Comparison of ENCODE assay signal across 9 cellular contexts in genomic region chr2:46849741-46850474, GRCh38.
DNase-seq lines count a peak whose midpoint lies in the region; ATAC-seq and TF ChIP-seq lines count a peak whose summit lies in the region.
"Had no signal": no experiment of that assay in that cellular context is flagged by ENCODE, and none has a peak within 500 bp of the region (broad histone marks: within the 10 kb centered on the region; RNA-seq: fewer than 3 reads in every experiment).

No MANE protein-coding gene starts in this region.

- no peak overlapping the region for H3K9ac ChIP-seq in rectal smooth muscle tissue (ENCODE audit: low read length)

- H3K36me3 Mint-ChIP-seq in CD8-positive, alpha-beta T cell: no peaks in the 10 kb centered on the region

- no peaks in the 10 kb centered on the region for H3K4me1 Mint-ChIP-seq in CD8-positive, alpha-beta T cell (ENCODE audit: low read depth)

- no peaks in the 10 kb centered on the region for H3K9me3 Mint-ChIP-seq in CD8-positive, alpha-beta T cell

- H3K4me1 ChIP-seq in cardiac muscle cell (ENCODE audit: low read depth) (peaks cover 8% of the 10 kb centered on the region), rectal smooth muscle tissue (ENCODE audit: control insufficient read depth, insufficient read depth, low read length) (peaks cover 68% of the 10 kb centered on the region)
- H3K4me1 ChIP-seq in CD8-positive, alpha-beta T cell (ENCODE audit: insufficient read depth, low read length): no peaks in the 10 kb centered on the region

- peak overlapping the region; percentile 13 for H3K4me3 ChIP-seq in WI38 (ENCODE audit: low read depth, low read length)
- no peak overlapping the region for H3K4me3 ChIP-seq in cardiac muscle cell
- no peak overlapping the region for H3K4me3 ChIP-seq in rectal smooth muscle tissue (ENCODE audit: low read length)
- no peak overlapping the region for H3K4me3 ChIP-seq in CD8-positive, alpha-beta T cell (ENCODE audit: low read depth, low read length)

- POLR2A ChIA-PET in CD8-positive, alpha-beta T cell (lab: Charles Lee): no interaction called here

- TF ChIP-seq CTCF in WI38 (IDR thresholded peaks at IDR 0.05; ENCODE audit: low read depth, low read length): no peak
- no peak for TF ChIP-seq CTCF in cardiac muscle cell (IDR thresholded peaks at IDR 0.05; ENCODE audit: low read depth, low read length)
- TF ChIP-seq CTCF in CD8-positive, alpha-beta T cell (IDR thresholded peaks at IDR 0.05): no peak

- peak; percentile 26 for DNase-seq in DMS53 (lab: John Stamatoyannopoulos, UW)
- DNase-seq in cardiac muscle cell (ENCODE audit: low read depth in 1 of 2, low spot score in 1 of 2): peak; percentile 47 to 94
- DNase-seq in CD8-positive, alpha-beta T cell: no peak
- DNase-seq in NCI-H748 (lab: John Stamatoyannopoulos, UW; ENCODE audit: unreplicated experiment): no peak
- DNase-seq: DMS153 had no signal

- CTCF ChIA-PET in CD8-positive, alpha-beta T cell (lab: Charles Lee): no interaction called here

- H3K9me3 ChIP-seq in cardiac muscle cell (ENCODE audit: low read depth): no peaks in the 10 kb centered on the region
- no peaks in the 10 kb centered on the region for H3K9me3 ChIP-seq in CD8-positive, alpha-beta T cell (ENCODE audit: low read length)

- intact Hi-C loops in CD8-positive, alpha-beta T cell (cut with DNase I, micrococcal nuclease): no loop called here

- H3K27me3 ChIP-seq in cardiac muscle cell (no peaks in the 10 kb centered on the region), rectal smooth muscle tissue (ENCODE audit: control insufficient read depth, insufficient read depth, low read length) (no peaks in the 10 kb centered on the region)
- H3K27me3 ChIP-seq in CD8-positive, alpha-beta T cell (ENCODE audit: insufficient read depth, low read length): no peaks in the 10 kb centered on the region

- H3K36me3 ChIP-seq in cardiac muscle cell (no peaks in the 10 kb centered on the region), rectal smooth muscle tissue (ENCODE audit: control insufficient read depth, insufficient read depth, low read length) (no peaks in the 10 kb centered on the region)
- H3K36me3 ChIP-seq in CD8-positive, alpha-beta T cell (ENCODE audit: insufficient read depth, low read length): no peaks in the 10 kb centered on the region

- no peak overlapping the region for H3K27ac Mint-ChIP-seq in CD8-positive, alpha-beta T cell

- no peaks in the 10 kb centered on the region for H3K27me3 Mint-ChIP-seq in CD8-positive, alpha-beta T cell (ENCODE audit: low read depth)

- no peak for ATAC-seq in CD8-positive, alpha-beta T cell
- ATAC-seq in esophagus mucosa: no peak
- ATAC-seq in HG03469 (IDR thresholded peaks at IDR 0.05; ENCODE audit: unreplicated experiment): no peak

- no peak overlapping the region for H3K4me3 Mint-ChIP-seq in CD8-positive, alpha-beta T cell

- H3K27ac ChIP-seq in cardiac muscle cell (peak overlapping the region; percentile 66), rectal smooth muscle tissue (ENCODE audit: low read depth, low read length) (peak overlapping the region; percentile 89)
- H3K27ac ChIP-seq in CD8-positive, alpha-beta T cell (ENCODE audit: low read depth, low read length): no peak overlapping the region

Comparison
In these comparisons a context has a peak if more than half of its experiments do, and no peak if none do; other contexts are left out.
1. DNase-seq: peak in DMS53 (single experiment) and cardiac muscle cell (2 of 2); none in CD8-positive, alpha-beta T cell (0 of 7) and NCI-H748 (single experiment).